16 cellular contexts compared by ENCODE assay signal in genomic region chr13:22176968-22177545, GRCh38.
"Had no signal": no experiment of that assay in that cellular context is flagged by ENCODE, and none has a peak within 500 bp of the region (broad histone marks: within the 10 kb centered on the region; RNA-seq: fewer than 3 reads in every experiment).

No MANE protein-coding gene starts in this region.

- H3K9me3 ChIP-seq: left lung had no signal

- H3K4me1 Mint-ChIP-seq: memory B cell had no signal

- H3K27ac Mint-ChIP-seq: activated naive CD8-positive, alpha-beta T cell treated with anti-CD3 and anti-CD28 coated beads, Interleukin-2, amount 50 U/mL, for 24 hours; activated T-helper 1 cell treated with anti-CD3 and anti-CD28 coated beads, Interleukin-12 subunit alpha, Interleukin-12 subunit beta, Interleukin-2, Interleukin-4 antibody, amounts not matched to agents 30 ng/mL and 10 ng/mL and 1 ng/mL, durations not matched to agents 14 hours and 24 hours and 36 hours; memory B cell; stimulated activated naive B cell treated with anti-CD40 and anti-IgM and Interleukin-4, amounts not matched to agents 10 μg/mL and 1 μg/mL and 100 μg/mL, for 72 hours had no signal

- H3K4me3 Mint-ChIP-seq: activated naive CD8-positive, alpha-beta T cell treated with anti-CD3 and anti-CD28 coated beads, Interleukin-2, amount 50 U/mL, for 24 hours; activated T-helper 1 cell treated with anti-CD3 and anti-CD28 coated beads, Interleukin-12 subunit alpha, Interleukin-12 subunit beta, Interleukin-2, Interleukin-4 antibody, amounts not matched to agents 30 ng/mL and 10 ng/mL and 1 ng/mL, durations not matched to agents 14 hours and 24 hours and 36 hours; memory B cell; stimulated activated naive B cell treated with anti-CD40 and anti-IgM and Interleukin-4, amounts not matched to agents 10 μg/mL and 1 μg/mL and 100 μg/mL, for 72 hours had no signal

- H3K27me3 ChIP-seq: foreskin keratinocyte, left lung had no signal

- H3K4me3 ChIP-seq: coronary artery, left lung had no signal

- H3K36me3 ChIP-seq: left lung, WERI-Rb-1 had no signal

- DNase-seq: activated CD4-positive, alpha-beta T cell treated with anti-CD3 and anti-CD28 coated beads for 4 hours; activated naive CD4-positive, alpha-beta T cell; activated naive CD8-positive, alpha-beta T cell treated with anti-CD3 and anti-CD28 coated beads, Interleukin-2, amount 50 U/mL, for 24 hours; caudate nucleus; effector CD4-positive, alpha-beta T cell; foreskin keratinocyte; head of caudate nucleus; left lung; stimulated activated CD4-positive, alpha-beta T cell treated with anti-CD3 and anti-CD28 coated beads, Interleukin-2, amount 100 ng/mL, for 24 hours; stimulated activated naive B cell treated with anti-CD40 and anti-IgM and Interleukin-4, amounts not matched to agents 10 μg/mL and 1 μg/mL and 100 μg/mL, for 72 hours; T1000; trophoblast cell; WERI-Rb-1 had no signal

- H3K27ac ChIP-seq: coronary artery, foreskin keratinocyte, left lung, WERI-Rb-1 had no signal

- H3K4me1 ChIP-seq: foreskin keratinocyte, left lung had no signal

- H3K36me3 Mint-ChIP-seq: memory B cell had no signal

- H3K27me3 Mint-ChIP-seq: activated naive CD8-positive, alpha-beta T cell treated with anti-CD3 and anti-CD28 coated beads, Interleukin-2, amount 50 U/mL, for 24 hours; memory B cell had no signal
